ENCODE assay signal across 20 cellular contexts in genomic region chr9:6072865-6073264, GRCh38.
"Had no signal": no experiment of that assay in that cellular context is flagged by ENCODE, and none has a peak within 500 bp of the region (broad histone marks: within the 10 kb centered on the region; RNA-seq: fewer than 3 reads in every experiment).

No MANE protein-coding gene starts in this region.

- H3K4me3 Mint-ChIP-seq: effector memory CD8-positive, alpha-beta T cell; naive B cell; nephron had no signal

- H3K4me1 ChIP-seq: esophagus muscularis mucosa, gastroesophageal sphincter, sigmoid colon, stomach had no signal

- H3K27ac Mint-ChIP-seq: effector memory CD8-positive, alpha-beta T cell; nephron had no signal

- ATAC-seq: effector memory CD8-positive, alpha-beta T cell; gastroesophageal sphincter had no signal

- H3K9me3 ChIP-seq: esophagus muscularis mucosa, gastroesophageal sphincter, neutrophil, sigmoid colon had no signal

- H3K9me3 Mint-ChIP-seq: effector memory CD8-positive, alpha-beta T cell had no signal

- H3K27me3 ChIP-seq: esophagus muscularis mucosa, gastroesophageal sphincter, neutrophil, sigmoid colon, stomach had no signal

- FAIRE-seq: keratinocyte, urothelium cell line had no signal

- DNase-seq: effector memory CD8-positive, alpha-beta T cell; glutamatergic neuron; left ventricle myocardium inferior; mesenchymal stem cell; midbrain; naive B cell; sigmoid colon; stimulated activated naive CD4-positive, alpha-beta T cell; stomach; substantia nigra; trophoblast cell had no signal

- H3K36me3 ChIP-seq: esophagus muscularis mucosa, gastroesophageal sphincter, left ventricle myocardium inferior, neutrophil, sigmoid colon, stomach had no signal

- H3K4me3 ChIP-seq: esophagus muscularis mucosa, gastroesophageal sphincter, left ventricle myocardium inferior, lung, sigmoid colon, skin epidermis, stomach had no signal

- H3K4me1 Mint-ChIP-seq: nephron had no signal

- H3K27ac ChIP-seq: epithelial cell of prostate, esophagus muscularis mucosa, gastroesophageal sphincter, left ventricle myocardium inferior, neutrophil, sigmoid colon, skin epidermis, stomach had no signal
